ENCODE assay signal across 26 cellular contexts in the genomic region with DNA sequence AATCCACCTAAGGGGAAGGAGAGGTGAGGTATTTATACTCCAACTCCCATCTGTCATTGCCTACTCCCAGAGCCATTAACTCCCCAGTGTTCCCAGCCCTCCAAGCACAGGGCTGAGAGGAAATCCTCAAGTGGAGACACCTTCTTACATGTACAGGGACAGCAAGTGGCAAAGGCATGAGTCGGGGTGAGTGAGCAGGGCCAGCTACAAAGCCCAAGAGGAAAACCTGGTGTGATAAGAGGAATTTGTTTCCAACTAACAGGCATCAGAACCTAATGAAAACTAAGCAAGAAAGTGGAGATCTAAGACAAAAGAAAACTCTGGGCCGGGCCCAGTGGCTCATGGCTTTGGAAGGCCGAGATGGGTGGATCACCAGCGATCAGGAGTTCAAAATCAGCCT.
"Had no signal": no experiment of that assay in that cellular context is flagged by ENCODE, and none has a peak within 500 bp of the region (broad histone marks: within the 10 kb centered on the region; RNA-seq: fewer than 3 reads in every experiment).

No MANE protein-coding gene starts in this region.

- H3K36me3 ChIP-seq: gastrocnemius medialis, lower lobe of right lung, upper lobe of left lung, vagina, WERI-Rb-1 had no signal

- H3K27ac ChIP-seq: gastrocnemius medialis, hepatocyte, lower lobe of right lung, vagina, WERI-Rb-1 had no signal

- DNase-seq: activated CD4-positive, alpha-beta T cell treated with anti-CD3 and anti-CD28 coated beads for 48 hours; activated CD4-positive, alpha-beta T cell treated with anti-CD3 and anti-CD28 coated beads, Interleukin-2, amount 50 U/mL, for 48 hours; activated CD8-positive, alpha-beta memory T cell treated with anti-CD3 and anti-CD28 coated beads for 24 hours; activated effector memory CD4-positive, alpha-beta T cell treated with Interleukin-2 at 50 U/mL for 16 hours; activated naive CD4-positive, alpha-beta T cell treated with Interleukin-2 at 50 U/mL for 16 hours; anterior cingulate cortex; dermis blood vessel endothelial cell; effector CD4-positive, alpha-beta T cell; gastrocnemius medialis; glutamatergic neuron; left cardiac atrium; lower lobe of right lung; mesendoderm; mucosa of descending colon; stimulated activated CD4-positive, alpha-beta T cell treated with anti-CD3 and anti-CD28 coated beads, Interleukin-12 subunit alpha, Interleukin-12 subunit beta, amount 100 ng/mL, for 4 hours; stimulated activated CD4-positive, alpha-beta T cell treated with anti-CD3 and anti-CD28 coated beads, Interleukin-4, amount 100 ng/mL, for 24 hours; substantia nigra; WERI-Rb-1 had no signal

- FAIRE-seq: colon, keratinocyte had no signal

- ATAC-seq: activated CD4-positive, CD25-positive, alpha-beta regulatory T cell treated with anti-CD3 and anti-CD28 coated beads, Interleukin-2, amount 50 U/mL, for 24 hours; gastrocnemius medialis; mucosa of descending colon; natural killer cell treated with Interleukin-12 subunit alpha and Interleukin-12 subunit beta and Interleukin-15 and Interleukin-18, amount 100 ng/mL, for 72 hours; stimulated activated effector memory CD8-positive, alpha-beta T cell treated with anti-CD3 and anti-CD28 coated beads, Interleukin-12 subunit alpha, Interleukin-12 subunit beta, amount 100 ng/mL, for 72 hours had no signal

- H3K4me1 ChIP-seq: gastrocnemius medialis, vagina had no signal

- H3K4me3 ChIP-seq: gastrocnemius medialis, hepatocyte, lower lobe of right lung, mucosa of descending colon, upper lobe of left lung, vagina had no signal

- H3K27me3 ChIP-seq: gastrocnemius medialis, hepatocyte, upper lobe of left lung, vagina had no signal

- H3K9me3 ChIP-seq: gastrocnemius medialis, lower lobe of right lung, mucosa of descending colon, upper lobe of left lung, vagina had no signal
